Comparison of ENCODE assay signal across 8 cellular contexts in genomic region chr1:33298623-33299277, GRCh38. TPM values are rescaled to one million over a fixed set of nuclear protein-coding genes. Genes with fewer than 3 reads are reported as not detected.
DNase-seq lines count a peak whose midpoint lies in the region; ATAC-seq and TF ChIP-seq lines count a peak whose summit lies in the region.

No MANE protein-coding gene starts in this region.

- H3K4me3 ChIP-seq in A673 (ENCODE audit: low read depth, low read length, poor library complexity, severe bottlenecking): no peak overlapping the region

- no peaks in the 10 kb centered on the region for H3K27me3 ChIP-seq in A673 (replicated peaks; ENCODE audit: insufficient read depth, low read depth, low read length, poor library complexity)

- H3K36me3 ChIP-seq in A673 (ENCODE audit: insufficient read depth, low read length, poor library complexity, severe bottlenecking): peaks cover 31% of the 10 kb centered on the region

- no peaks in the 10 kb centered on the region for H3K9me3 ChIP-seq in A673 (ENCODE audit: low read depth, low read length, poor library complexity, severe bottlenecking)

- H3K4me1 ChIP-seq in A673 (ENCODE audit: insufficient read depth, low read length, poor library complexity, severe bottlenecking): peaks cover 5% of the 10 kb centered on the region

- no peak overlapping the region for H3K27ac ChIP-seq in A673 (ENCODE audit: low read depth, low read length, poor library complexity, severe bottlenecking)

- peak; percentile 31 to 59 for ATAC-seq in activated CD4-positive, CD25-positive, alpha-beta regulatory T cell treated with anti-CD3 and anti-CD28 coated beads, Interleukin-2, amount 50 U/mL, for 24 hours
- no peak for ATAC-seq in GM19452 (IDR thresholded peaks at IDR 0.05; ENCODE audit: unreplicated experiment)

- POLR2A ChIA-PET in A673 (lab: Charles Lee; ENCODE audit: low non-redundant PET): no interaction called here

- no TSS peak for BruUV-seq in A673 (replicated peaks; lab: Mats Ljungman, UMichigan)

- DNase-seq in A673 (ENCODE audit: low spot score) (peak; percentile 69), GM19238 (ENCODE audit: insufficient read length, low spot score) (peak; percentile 68), NCI-H2171 (lab: John Stamatoyannopoulos, UW) (peak; percentile 6), cerebellum (ENCODE audit: low spot score) (peak; percentile 65), left kidney (ENCODE audit: low read depth, low spot score) (peak; percentile 73)
- peak; percentile 26 to 30 (median 29) for DNase-seq in stimulated activated CD4-positive, alpha-beta T cell treated with anti-CD3 and anti-CD28 coated beads, TNF-alpha, amount 100 ng/mL, for 4 hours (ENCODE audit: low read depth in 3 of 3)

- peak; percentile 88 for TF ChIP-seq CTCF in A673 (conservative IDR thresholded peaks at IDR 0.05; ENCODE audit: low read depth, low read length)

- CTCF ChIA-PET in A673 (lab: Charles Lee): interaction anchor here (0.7 to 1.0 kb wide), 3 partner anchors 15 to 146 kb away, joined by 3 to 5 read pairs (median 3); no protein-coding TSS in a partner anchor

- intact Hi-C loops in A673 (cut with micrococcal nuclease; ENCODE audit: unreplicated experiment): no loop called here

RNA-seq across cellular contexts. Expression of gene A3GALT2, which starts 22.1 kb away (rescaled TPM):
- total RNA-seq in A673 (2021) (0.39 TPM in 1 of 2 replicates, not detected in the other), cerebellum (not detected)

RNA-seq across cellular contexts. Expression of gene ZNF362, which starts 42.5 kb away (rescaled TPM):
- total RNA-seq in A673 (2021) (40.1 and 55.7 TPM in 2 replicates), cerebellum (12.5 TPM)

Comparison
In these comparisons a context has a peak if more than half of its experiments do, and no peak if none do; other contexts are left out.
1. DNase-seq: peak in every context shown above with its lines; median percentile 73 in left kidney; 69 in A673; 68 in GM19238; 65 in cerebellum; 29 in stimulated activated CD4-positive, alpha-beta T cell treated with anti-CD3 and anti-CD28 coated beads, TNF-alpha, amount 100 ng/mL, for 4 hours; 6 in NCI-H2171.